ENCODE assay signal across 17 cellular contexts in genomic region chr10:43225004-43225786, GRCh38. TPM values are rescaled to one million over a fixed set of nuclear protein-coding genes. Genes with fewer than 3 reads are reported as not detected.
DNase-seq lines count a peak whose midpoint lies in the region; ATAC-seq, FAIRE-seq and TF ChIP-seq lines count a peak whose summit lies in the region.
"Had no signal": no experiment of that assay in that cellular context is flagged by ENCODE, and none has a peak within 500 bp of the region (broad histone marks: within the 10 kb centered on the region; RNA-seq: fewer than 3 reads in every experiment).

No MANE protein-coding gene starts in this region.

- H3K27ac Mint-ChIP-seq in glutamatergic neuron (ENCODE audit: unreplicated experiment), result peak overlapping the region; percentile 26
- H3K27ac Mint-ChIP-seq: mesothelial cell of epicardium had no signal

- no peaks in the 10 kb centered on the region for H3K36me3 Mint-ChIP-seq in glutamatergic neuron (ENCODE audit: unreplicated experiment)
- H3K36me3 Mint-ChIP-seq: mesothelial cell of epicardium had no signal

- peak; percentile 92 for FAIRE-seq in HTR-8/SVneo (lab: Jason Lieb, UNC)

- H3K27me3 Mint-ChIP-seq in glutamatergic neuron (ENCODE audit: unreplicated experiment), result peaks cover 22% of the 10 kb centered on the region

- peak; percentile 48 for DNase-seq in activated CD8-positive, alpha-beta memory T cell treated with anti-CD3 and anti-CD28 coated beads for 24 hours
- no peak for DNase-seq in activated CD8-positive, alpha-beta memory T cell treated with anti-CD3 and anti-CD28 coated beads, Interleukin-2, amount 50 U/mL, for 48 hours
- DNase-seq in HTR-8/SVneo (ENCODE audit: insufficient read length, low spot score) (no peak), glutamatergic neuron (peak; percentile 7)
- peak; percentile 1 for DNase-seq in stimulated activated naive CD8-positive, alpha-beta T cell treated with anti-CD3 and anti-CD28 coated beads, Interleukin-15, Interleukin-2, amounts not matched to agents 100 U/mL and 50 U/mL, for 24 hours
- DNase-seq: COR-L47; Karpas-422; NCI-H146; NCI-H446; occipital lobe; stimulated activated CD4-positive, alpha-beta T cell treated with anti-CD3 and anti-CD28 coated beads, Interleukin-2, amount 100 ng/mL, for 48 hours; trophoblast cell had no signal

- H3K4me1 Mint-ChIP-seq in glutamatergic neuron (ENCODE audit: low read depth, unreplicated experiment), result peaks cover 25% of the 10 kb centered on the region

- no peaks in the 10 kb centered on the region for H3K9me3 Mint-ChIP-seq in glutamatergic neuron (ENCODE audit: unreplicated experiment)
- H3K9me3 Mint-ChIP-seq: mesothelial cell of epicardium had no signal

- ATAC-seq in stimulated activated naive CD8-positive, alpha-beta T cell treated with anti-CD3 and anti-CD28 coated beads, Interleukin-15, Interleukin-2, amounts not matched to agents 100 U/mL and 50 U/mL, for 24 hours, result no peak
- ATAC-seq in GM19395 (IDR thresholded peaks at IDR 0.05; ENCODE audit: unreplicated experiment) (no peak), HG02970 (IDR thresholded peaks at IDR 0.05; ENCODE audit: low FRiP score, unreplicated experiment) (no peak), GM21786 (IDR thresholded peaks at IDR 0.05; ENCODE audit: unreplicated experiment) (no peak)

- no peak for TF ChIP-seq CTCF in glutamatergic neuron (IDR thresholded peaks at IDR 0.05; ENCODE audit: partially characterized antibody, unreplicated experiment)

- H3K4me3 Mint-ChIP-seq in glutamatergic neuron (ENCODE audit: unreplicated experiment), result peak overlapping the region; percentile 7
- H3K4me3 Mint-ChIP-seq: mesothelial cell of epicardium had no signal

RNA-seq across cellular contexts. Expression of gene RASGEF1A, which starts 41.7 kb away (rescaled TPM):
- total RNA-seq in glutamatergic neuron (ENCODE audit: unreplicated experiment), result 5.7 TPM
- total RNA-seq: ascending aorta had no signal

Comparison
In these comparisons a context has a peak if more than half of its experiments do, and no peak if none do; other contexts are left out.
1. DNase-seq: peak in activated CD8-positive, alpha-beta memory T cell treated with anti-CD3 and anti-CD28 coated beads for 24 hours (single experiment), glutamatergic neuron (single experiment) and stimulated activated naive CD8-positive, alpha-beta T cell treated with anti-CD3 and anti-CD28 coated beads, Interleukin-15, Interleukin-2, amounts not matched to agents 100 U/mL and 50 U/mL, for 24 hours (single experiment); none in activated CD8-positive, alpha-beta memory T cell treated with anti-CD3 and anti-CD28 coated beads, Interleukin-2, amount 50 U/mL, for 48 hours (single experiment) and HTR-8/SVneo (single experiment).